12 cellular contexts compared by ENCODE assay signal in the genomic region with DNA sequence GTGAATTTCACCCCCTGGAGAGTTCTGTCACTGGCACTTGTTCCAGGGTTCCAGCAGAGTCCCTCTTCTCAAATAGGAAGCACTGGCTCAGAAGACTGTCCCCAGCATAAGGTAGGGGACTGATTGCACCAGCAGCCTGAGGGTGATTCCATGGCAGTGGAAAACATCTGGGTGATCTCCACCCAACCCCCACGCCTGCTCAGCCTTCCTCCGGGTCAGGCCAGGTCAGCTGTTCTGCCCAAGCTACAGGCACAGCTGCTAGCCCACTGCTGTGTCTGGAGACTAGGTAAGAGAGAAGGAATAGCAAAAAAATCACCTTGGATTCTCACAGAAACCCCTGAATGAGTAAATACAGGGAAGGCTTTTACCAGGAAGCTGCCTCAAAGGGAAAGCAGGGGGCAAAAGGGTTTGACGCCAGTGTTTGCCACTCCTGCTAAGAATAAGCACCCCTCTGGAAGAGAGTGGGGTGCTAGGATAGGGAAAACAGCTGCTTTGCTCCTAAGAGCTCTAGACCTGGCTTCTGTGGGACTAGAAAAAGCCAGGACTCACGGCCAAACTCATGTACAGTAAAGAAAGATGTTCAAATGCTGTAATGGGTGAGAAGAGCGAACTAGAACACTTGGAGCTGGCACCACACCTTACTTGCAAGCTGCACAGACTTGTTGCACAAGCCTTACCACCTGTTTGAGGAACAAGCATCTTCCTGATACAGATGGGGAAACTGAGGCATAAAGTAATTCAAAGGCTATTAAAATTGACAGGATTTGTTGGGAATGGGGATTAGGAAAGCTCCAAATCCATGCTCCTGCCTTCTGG. TPM values are rescaled to one million over a fixed set of nuclear protein-coding genes. Genes with fewer than 3 reads are reported as not detected.
DNase-seq lines count a peak whose midpoint lies in the region; ATAC-seq and TF ChIP-seq lines count a peak whose summit lies in the region.
"Had no signal": no experiment of that assay in that cellular context is flagged by ENCODE, and none has a peak within 500 bp of the region (broad histone marks: within the 10 kb centered on the region; RNA-seq: fewer than 3 reads in every experiment).

No MANE protein-coding gene starts in this region.

- WGBS in mesenchymal stem cell, result 80% methylated on average over 5 of the region's 5 CpGs

- H3K27me3 Mint-ChIP-seq in Calu3 (ENCODE audit: unreplicated experiment), result no peaks in the 10 kb centered on the region
- H3K27me3 Mint-ChIP-seq in activated naive CD8-positive, alpha-beta T cell treated with anti-CD3 and anti-CD28 coated beads, Interleukin-2, amount 50 U/mL, for 24 hours, result no peaks in the 10 kb centered on the region
- no peaks in the 10 kb centered on the region for H3K27me3 Mint-ChIP-seq in naive thymus-derived CD8-positive, alpha-beta T cell

- no peak overlapping the region for H2AFZ ChIP-seq in mesenchymal stem cell (ENCODE audit: low read depth, low read length)

- H3K27me3 ChIP-seq in HL-60 (ENCODE audit: insufficient read depth, poor library complexity, severe bottlenecking), result no peaks in the 10 kb centered on the region
- H3K27me3 ChIP-seq in mesenchymal stem cell (ENCODE audit: control insufficient read depth in 1 of 2, insufficient read depth in 1 of 2, low read length in 2 of 2), result peaks cover 10 to 15% of the 10 kb centered on the region in 2 experiments
- H3K27me3 ChIP-seq in BE2C, result peaks cover 32% of the 10 kb centered on the region

- no peaks in the 10 kb centered on the region for H3K9me3 ChIP-seq in mesenchymal stem cell (ENCODE audit: control insufficient read depth, low read length)
- no peaks in the 10 kb centered on the region for H3K9me3 ChIP-seq in BE2C

- peak overlapping the region in 1 of 2 experiments; percentile 72 for H3K14ac ChIP-seq in mesenchymal stem cell (ENCODE audit: low read length in 2 of 2)

- no peak overlapping the region for H3K18ac ChIP-seq in mesenchymal stem cell (ENCODE audit: low read depth in 1 of 2, low read length in 2 of 2)

- H3K36me3 Mint-ChIP-seq in Calu3 (ENCODE audit: insufficient read depth, unreplicated experiment), result peaks cover 42% of the 10 kb centered on the region
- H3K36me3 Mint-ChIP-seq in activated naive CD8-positive, alpha-beta T cell treated with anti-CD3 and anti-CD28 coated beads, Interleukin-2, amount 50 U/mL, for 24 hours (ENCODE audit: low read depth), result peaks cover 39% of the 10 kb centered on the region
- peaks cover 34 to 40% (median 34%) of the 10 kb centered on the region in 3 donors for H3K36me3 Mint-ChIP-seq in naive thymus-derived CD8-positive, alpha-beta T cell

- H3K27ac Mint-ChIP-seq in Calu3 (ENCODE audit: unreplicated experiment), result peak overlapping the region; percentile 86
- H3K27ac Mint-ChIP-seq in activated naive CD8-positive, alpha-beta T cell treated with anti-CD3 and anti-CD28 coated beads, Interleukin-2, amount 50 U/mL, for 24 hours, result peak overlapping the region; percentile 95
- peak overlapping the region; percentile 89 to 99 (median 96) for H3K27ac Mint-ChIP-seq in naive thymus-derived CD8-positive, alpha-beta T cell
- H3K27ac Mint-ChIP-seq: HFFc6 had no signal

- H3K4me1 ChIP-seq in mesenchymal stem cell (ENCODE audit: control insufficient read depth, insufficient read depth, low read depth, low read length), result peaks cover 13% of the 10 kb centered on the region
- no peaks in the 10 kb centered on the region for H3K4me1 ChIP-seq in BE2C

- H2BK120ac ChIP-seq in mesenchymal stem cell (ENCODE audit: low read depth, low read length), result no peak overlapping the region

- peaks cover 56% of the 10 kb centered on the region for H3K4me1 Mint-ChIP-seq in Calu3 (ENCODE audit: low read depth, unreplicated experiment)
- H3K4me1 Mint-ChIP-seq in activated naive CD8-positive, alpha-beta T cell treated with anti-CD3 and anti-CD28 coated beads, Interleukin-2, amount 50 U/mL, for 24 hours, result peaks cover 71% of the 10 kb centered on the region
- H3K4me1 Mint-ChIP-seq in naive thymus-derived CD8-positive, alpha-beta T cell, result peaks cover 38 to 87% (median 61%) of the 10 kb centered on the region in 4 donors

- H3K4me3 ChIP-seq in HL-60 (replicated peaks; ENCODE audit: insufficient read depth, low read length), result no peak overlapping the region
- H3K4me3 ChIP-seq in mesenchymal stem cell (ENCODE audit: insufficient read depth in 1 of 2, low read depth in 1 of 2, low read length in 2 of 2), result no peak overlapping the region
- no peak overlapping the region for H3K4me3 ChIP-seq in BE2C (ENCODE audit: low read depth, low read length)

- H3K36me3 ChIP-seq in mesenchymal stem cell (ENCODE audit: control insufficient read depth in 1 of 2, insufficient read depth in 2 of 2, low read depth in 1 of 2, low read length in 2 of 2), result peaks cover 5 to 6% of the 10 kb centered on the region in 2 experiments
- H3K36me3 ChIP-seq in BE2C, result no peaks in the 10 kb centered on the region

- no peak overlapping the region for H3K4me2 ChIP-seq in mesenchymal stem cell (ENCODE audit: low read length, poor library complexity, severe bottlenecking)

- POLR2A ChIA-PET in naive thymus-derived CD8-positive, alpha-beta T cell (lab: Charles Lee), result interaction anchor here (0.5 to 20.0 kb wide), 6 partner anchors 15 to 133 kb away, joined by 3 to 1200 read pairs (median 15); partner anchors contain the start of genes CEPT1, CHI3L2 and DRAM2

- CTCF ChIA-PET in Calu3 (lab: Charles Lee), result no interaction called here

- H2BK15ac ChIP-seq in mesenchymal stem cell (ENCODE audit: low read depth, poor library complexity, severe bottlenecking), result no peak overlapping the region

- BruUV-seq in Calu3 (replicated peaks; lab: Mats Ljungman, UMichigan), result no TSS peak

- H3K27ac ChIP-seq in HL-60 (replicated peaks), result peak overlapping the region; percentile 11; the same call in 1 of the 2 replicates
- H3K27ac ChIP-seq in mesenchymal stem cell (ENCODE audit: low read length, poor library complexity, severe bottlenecking), result no peak overlapping the region

- no peak for DNase-seq in Calu3
- DNase-seq in HL-60 (ENCODE audit: low read depth in 1 of 2, low spot score in 1 of 2), result peak; percentile 35 to 75
- no peak for DNase-seq in activated naive CD8-positive, alpha-beta T cell treated with anti-CD3 and anti-CD28 coated beads, Interleukin-2, amount 50 U/mL, for 24 hours
- DNase-seq in naive thymus-derived CD8-positive, alpha-beta T cell, result no peak
- DNase-seq in mesenchymal stem cell, result no peak
- DNase-seq in NOMO-1 treated with dmso at 0.1 percent for 144 hours (lab: John Stamatoyannopoulos, UW; ENCODE audit: unreplicated experiment), result no peak
- no peak for DNase-seq in BE2C
- DNase-seq: glutamatergic neuron, HFFc6, NCI-H1930 had no signal

- intact Hi-C loops in Calu3 (cut with micrococcal nuclease; ENCODE audit: unreplicated experiment), result loop anchor here (2.0 kb wide), 1 partner anchor 61 kb away; the partner anchor contains the start of genes CEPT1 and DRAM2

- no peak overlapping the region for H3K4me3 Mint-ChIP-seq in Calu3 (ENCODE audit: low read depth, unreplicated experiment)
- H3K4me3 Mint-ChIP-seq in activated naive CD8-positive, alpha-beta T cell treated with anti-CD3 and anti-CD28 coated beads, Interleukin-2, amount 50 U/mL, for 24 hours, result peak overlapping the region; percentile 96
- peak overlapping the region; percentile 96 to 100 (median 99) for H3K4me3 Mint-ChIP-seq in naive thymus-derived CD8-positive, alpha-beta T cell
- H3K4me3 Mint-ChIP-seq: HFFc6 had no signal

- no peaks in the 10 kb centered on the region for H3K79me1 ChIP-seq in mesenchymal stem cell (replicated peaks; ENCODE audit: low read length, poor library complexity, severe bottlenecking)

- no peak overlapping the region for H2BK5ac ChIP-seq in mesenchymal stem cell (ENCODE audit: low read depth, low read length, poor library complexity, severe bottlenecking)

- H3K9me3 Mint-ChIP-seq in Calu3 (ENCODE audit: low read depth, unreplicated experiment), result no peaks in the 10 kb centered on the region
- no peaks in the 10 kb centered on the region for H3K9me3 Mint-ChIP-seq in activated naive CD8-positive, alpha-beta T cell treated with anti-CD3 and anti-CD28 coated beads, Interleukin-2, amount 50 U/mL, for 24 hours
- no peaks in the 10 kb centered on the region for H3K9me3 Mint-ChIP-seq in naive thymus-derived CD8-positive, alpha-beta T cell
- H3K9me3 Mint-ChIP-seq: HFFc6 had no signal

- H3K4ac ChIP-seq in mesenchymal stem cell (ENCODE audit: low read depth in 1 of 2, low read length in 2 of 2), result no peak overlapping the region

- H4K91ac ChIP-seq in mesenchymal stem cell (ENCODE audit: low read length), result no peak overlapping the region

- H2BK12ac ChIP-seq in mesenchymal stem cell (ENCODE audit: low read length in 2 of 2), result no peak overlapping the region

- no peak overlapping the region for H4K8ac ChIP-seq in mesenchymal stem cell (ENCODE audit: low read length)

- H3K23ac ChIP-seq in mesenchymal stem cell (ENCODE audit: low read length in 2 of 2), result no peak overlapping the region

- H2AK5ac ChIP-seq in mesenchymal stem cell (ENCODE audit: low read length, severe bottlenecking), result no peak overlapping the region

- TF ChIP-seq CTCF in Calu3 (IDR thresholded peaks at IDR 0.05; ENCODE audit: unreplicated experiment) (no peak), HL-60 (IDR thresholded peaks at IDR 0.05; ENCODE audit: insufficient read depth, low read length) (no peak), BE2C (IDR thresholded peaks at IDR 0.05; ENCODE audit: low read depth, low read length) (no peak)

- H3K9ac ChIP-seq in mesenchymal stem cell (ENCODE audit: low read length), result no peak overlapping the region

- ATAC-seq in activated naive CD8-positive, alpha-beta T cell treated with anti-CD3 and anti-CD28 coated beads, Interleukin-2, amount 50 U/mL, for 24 hours, result no peak
- no peak for ATAC-seq in naive thymus-derived CD8-positive, alpha-beta T cell
- ATAC-seq in HG02571 (IDR thresholded peaks at IDR 0.05; ENCODE audit: unreplicated experiment), result no peak

RNA-seq across cellular contexts. Expression of gene DENND2D, which starts 1.0 kb away (rescaled TPM):
- 11.8 and 20.0 TPM in 2 replicates for total RNA-seq in Calu3 (2022)
- 100 to 1,000 TPM; 274 to 289 TPM for total RNA-seq in naive thymus-derived CD8-positive, alpha-beta T cell
- 100 to 1,000 TPM; 161 to 395 (median 225) TPM for polyA plus RNA-seq in naive thymus-derived CD8-positive, alpha-beta T cell
- 0.95 TPM for polyA plus RNA-seq in mesenchymal stem cell (2013, experiment 1 of 2)
- 0.85 TPM for polyA plus RNA-seq in mesenchymal stem cell (2013, experiment 2 of 2)
- polyA plus RNA-seq in BE2C (2012; ENCODE audit: insufficient read depth, insufficient read length, low read depth), result not detected

RNA-seq across cellular contexts. Expression of gene CHI3L2, which starts 26.0 kb away (rescaled TPM):
- total RNA-seq in Calu3 (2022), result 0.52 TPM in 1 of 2 replicates, not detected in the other
- total RNA-seq in naive thymus-derived CD8-positive, alpha-beta T cell, result 1 to 10 TPM; 5.7 to 6.5 TPM
- polyA plus RNA-seq in naive thymus-derived CD8-positive, alpha-beta T cell, result 10 to 100 TPM; 45.4 to 69.0 (median 48.6) TPM
- polyA plus RNA-seq in mesenchymal stem cell (2013, experiment 1 of 2), result not detected
- polyA plus RNA-seq in mesenchymal stem cell (2013, experiment 2 of 2), result not detected
- polyA plus RNA-seq in BE2C (2012; ENCODE audit: insufficient read depth, insufficient read length, low read depth), result 0.62 TPM
- total RNA-seq: chondrocyte had no signal

Comparison
In these comparisons a context has a peak if more than half of its experiments do, and no peak if none do; other contexts are left out.
1. DNase-seq: peak in HL-60 (2 of 2); none in Calu3 (single experiment), activated naive CD8-positive, alpha-beta T cell treated with anti-CD3 and anti-CD28 coated beads, Interleukin-2, amount 50 U/mL, for 24 hours (single experiment), naive thymus-derived CD8-positive, alpha-beta T cell (0 of 10), mesenchymal stem cell (single experiment), NOMO-1 treated with dmso at 0.1 percent for 144 hours (single experiment) and BE2C (single experiment).
2. RNA of gene DENND2D, which starts 1.0 kb away (total RNA-seq): 274 to 289 TPM in naive thymus-derived CD8-positive, alpha-beta T cell; 11.8 to 20.0 TPM in Calu3; every median in the first group is over 10 times any median in the second.
3. Peak in every context shown above with its lines, with median percentiles within 50 percentile points of each other: H3K27ac Mint-ChIP-seq.